Comparison of ENCODE assay signal across 17 cellular contexts in genomic region chr7:137130751-137131158, GRCh38.
DNase-seq lines count a peak whose midpoint lies in the region; ATAC-seq and TF ChIP-seq lines count a peak whose summit lies in the region.
"Had no signal": no experiment of that assay in that cellular context is flagged by ENCODE, and none has a peak within 500 bp of the region (broad histone marks: within the 10 kb centered on the region; RNA-seq: fewer than 3 reads in every experiment).

No MANE protein-coding gene starts in this region.

- no peaks in the 10 kb centered on the region for H3K36me3 Mint-ChIP-seq in T-helper 17 cell (ENCODE audit: low read depth)
- H3K36me3 Mint-ChIP-seq: CD8-positive, alpha-beta T cell had no signal

- no peaks in the 10 kb centered on the region for H3K27me3 ChIP-seq in fibroblast of lung (ENCODE audit: control insufficient read depth, insufficient read depth, low read length)

- H3K4me3 ChIP-seq in fibroblast of lung (replicated peaks in 1 of 4; ENCODE audit: control extremely low read depth in 1 of 4, insufficient read depth in 1 of 4, low read depth in 3 of 4, low read length in 4 of 4) = no peak overlapping the region
- H3K4me3 ChIP-seq: prostate gland had no signal

- H3K27ac ChIP-seq in RWPE1 (no peak overlapping the region), fibroblast of lung (ENCODE audit: insufficient read depth, low read length) (no peak overlapping the region)
- H3K27ac ChIP-seq: 22Rv1, prostate gland had no signal

- no peak overlapping the region for H3K4me2 ChIP-seq in fibroblast of lung (ENCODE audit: extremely low read depth, insufficient read depth, low read length)

- no peak overlapping the region for H3K9ac ChIP-seq in fibroblast of lung (ENCODE audit: insufficient read depth, low read length)

- H3K4me3 Mint-ChIP-seq in T-helper 17 cell = no peak overlapping the region
- H3K4me3 Mint-ChIP-seq: activated CD4-positive, alpha-beta T cell treated with anti-CD3 and anti-CD28 coated beads, Interleukin-2, amount 10 ng/mL, durations not matched to agents 7 days and 5 days; activated T-cell treated with anti-CD3 and anti-CD28 coated beads, Interleukin-2, amount 50 U/mL, for 4 hours; CD8-positive, alpha-beta T cell; naive thymus-derived CD4-positive, alpha-beta T cell had no signal

- H3K36me3 ChIP-seq in fibroblast of lung (ENCODE audit: control insufficient read depth, insufficient read depth, low read length) = no peaks in the 10 kb centered on the region
- H3K36me3 ChIP-seq: prostate gland had no signal

- CTCF ChIA-PET in RWPE1 (lab: Yijun Ruan, JAX) = no interaction called here

- H3K79me2 ChIP-seq in fibroblast of lung (ENCODE audit: control insufficient read depth, insufficient read depth, low read length) = no peaks in the 10 kb centered on the region

- TF ChIP-seq CTCF in RWPE1 (conservative IDR thresholded peaks at IDR 0.05; ENCODE audit: low read depth) (no peak), fibroblast of lung (conservative IDR thresholded peaks at IDR 0.05 in 1 of 2, IDR thresholded peaks at IDR 0.05 in 1 of 2; ENCODE audit: low read depth in 1 of 2, low read length in 2 of 2) (no peak)

- no peaks in the 10 kb centered on the region for H3K27me3 Mint-ChIP-seq in T-helper 17 cell
- H3K27me3 Mint-ChIP-seq: activated CD4-positive, alpha-beta T cell treated with anti-CD3 and anti-CD28 coated beads, Interleukin-2, amount 10 ng/mL, durations not matched to agents 7 days and 5 days; naive thymus-derived CD4-positive, alpha-beta T cell had no signal

- POLR2A ChIA-PET in RWPE1 (lab: Yijun Ruan, JAX; ENCODE audit: low non-redundant PET) = no interaction called here

- peak overlapping the region; percentile 38 for H2AFZ ChIP-seq in fibroblast of lung (ENCODE audit: low read length)

- H3K9me3 ChIP-seq in fibroblast of lung (ENCODE audit: control insufficient read depth, insufficient read depth, low read depth, low read length) (no peaks in the 10 kb centered on the region), T-helper 17 cell (ENCODE audit: control insufficient read depth, low read length, poor library complexity, severe bottlenecking) (no peaks in the 10 kb centered on the region)
- H3K9me3 ChIP-seq: prostate gland had no signal

- ATAC-seq in HG03442 (IDR thresholded peaks at IDR 0.05; ENCODE audit: unreplicated experiment) (no peak), T-helper 17 cell (no peak)
- ATAC-seq: activated T-cell treated with anti-CD3 and anti-CD28 coated beads, Interleukin-2, amount 50 U/mL, for 4 hours; CD8-positive, alpha-beta T cell; esophagus mucosa; naive thymus-derived CD4-positive, alpha-beta T cell had no signal

- H4K20me1 ChIP-seq in fibroblast of lung (ENCODE audit: control insufficient read depth, extremely low read depth, insufficient read depth, low read length) = no peaks in the 10 kb centered on the region

- no peak overlapping the region for H3K27ac Mint-ChIP-seq in T-helper 17 cell
- H3K27ac Mint-ChIP-seq: activated CD4-positive, alpha-beta T cell treated with anti-CD3 and anti-CD28 coated beads, Interleukin-2, amount 10 ng/mL, durations not matched to agents 7 days and 5 days; CD8-positive, alpha-beta T cell; naive thymus-derived CD4-positive, alpha-beta T cell had no signal

- no peaks in the 10 kb centered on the region for H3K4me1 ChIP-seq in fibroblast of lung (ENCODE audit: control insufficient read depth, extremely low read depth, insufficient read depth, low read length)
- H3K4me1 ChIP-seq: prostate gland had no signal

- H3K4me1 Mint-ChIP-seq in T-helper 17 cell = no peaks in the 10 kb centered on the region
- H3K4me1 Mint-ChIP-seq: activated CD4-positive, alpha-beta T cell treated with anti-CD3 and anti-CD28 coated beads, Interleukin-2, amount 10 ng/mL, durations not matched to agents 7 days and 5 days; naive thymus-derived CD4-positive, alpha-beta T cell had no signal

- peak; percentile 44 for DNase-seq in DMS53 (lab: John Stamatoyannopoulos, UW)
- no peak for DNase-seq in DMS53 treated with DMSO at 0.1 percent for 48 hours (lab: John Stamatoyannopoulos, UW; ENCODE audit: unreplicated experiment)
- DNase-seq in RWPE1 (ENCODE audit: low spot score) = peak; percentile 32
- peak; percentile 47 to 95 for DNase-seq in fibroblast of lung (ENCODE audit: low read depth in 2 of 2)
- DNase-seq in stromal cell of bone marrow (ENCODE audit: low read depth) = peak; percentile 21
- no peak for DNase-seq in DMS114 treated with DMSO at 0.1 percent for 48 hours (lab: John Stamatoyannopoulos, UW; ENCODE audit: unreplicated experiment)
- no peak for DNase-seq in T-helper 17 cell
- DNase-seq: activated CD4-positive, alpha-beta T cell treated with anti-CD3 and anti-CD28 coated beads, Interleukin-2, amount 10 ng/mL, durations not matched to agents 7 days and 5 days; activated T-cell treated with anti-CD3 and anti-CD28 coated beads, Interleukin-2, amount 50 U/mL, for 4 hours; CD8-positive, alpha-beta T cell; cortex of kidney; naive thymus-derived CD4-positive, alpha-beta T cell; NCI-H2171 treated with DMSO at 0.1 percent for 48 hours had no signal

Comparison
In these comparisons a context has a peak if more than half of its experiments do, and no peak if none do; other contexts are left out.
1. DNase-seq: peak in DMS53 (single experiment), RWPE1 (single experiment), fibroblast of lung (2 of 2) and stromal cell of bone marrow (single experiment); none in DMS53 treated with DMSO at 0.1 percent for 48 hours (single experiment), DMS114 treated with DMSO at 0.1 percent for 48 hours (single experiment) and T-helper 17 cell (0 of 3).